ENCODE assay signal across 36 cellular contexts in genomic region chr6:89199571-89199970, GRCh38. TPM values are rescaled to one million over a fixed set of nuclear protein-coding genes. Genes with fewer than 3 reads are reported as not detected.
"Had no signal": no experiment of that assay in that cellular context is flagged by ENCODE, and none has a peak within 500 bp of the region (broad histone marks: within the 10 kb centered on the region; RNA-seq: fewer than 3 reads in every experiment).

No MANE protein-coding gene starts in this region.

- H3K4me3 ChIP-seq: ascending aorta had no signal

- ATAC-seq: activated CD4-positive, alpha-beta T cell treated with anti-CD3 and anti-CD28 coated beads for 36 hours; activated CD4-positive, CD25-positive, alpha-beta regulatory T cell treated with anti-CD3 and anti-CD28 coated beads, Interleukin-2, amount 50 U/mL, for 24 hours; activated CD8-positive, alpha-beta memory T cell treated with anti-CD3 and anti-CD28 coated beads, Interleukin-2, amount 10 ng/mL, durations not matched to agents 7 days and 5 days; activated CD8-positive, alpha-beta T cell treated with anti-CD3 and anti-CD28 coated beads, Interleukin-2, amount 10 ng/mL, durations not matched to agents 7 days and 5 days; activated naive CD8-positive, alpha-beta T cell treated with anti-CD3 and anti-CD28 coated beads, Interleukin-2, amount 50 U/mL, for 24 hours; T-cell; T-helper 17 cell had no signal

- H3K36me3 Mint-ChIP-seq: activated naive CD8-positive, alpha-beta T cell treated with anti-CD3 and anti-CD28 coated beads, Interleukin-2, amount 10 ng/mL, durations not matched to agents 7 days and 5 days; T-cell had no signal

- H3K4me1 Mint-ChIP-seq: activated B cell treated with CpG ODN at 0.5 μM for 24 hours; activated CD4-positive, alpha-beta memory T cell treated with anti-CD3 and anti-CD28 coated beads, Interleukin-2, amount 10 ng/mL, durations not matched to agents 7 days and 5 days; activated CD4-positive, alpha-beta T cell treated with anti-CD3 and anti-CD28 coated beads for 36 hours; activated CD4-positive, alpha-beta T cell treated with anti-CD3 and anti-CD28 coated beads, Interleukin-2, amount 10 ng/mL, durations not matched to agents 7 days and 5 days; activated CD8-positive, alpha-beta memory T cell treated with anti-CD3 and anti-CD28 coated beads, Interleukin-2, amount 10 ng/mL, durations not matched to agents 7 days and 5 days; activated naive CD4-positive, alpha-beta T cell treated with anti-CD3 and anti-CD28 coated beads, Interleukin-2, amount 10 ng/mL, durations not matched to agents 7 days and 5 days; activated naive CD4-positive, alpha-beta T cell treated with anti-CD3 and anti-CD28 coated beads, Interleukin-2, amount 50 U/mL, for 24 hours; activated naive CD8-positive, alpha-beta T cell treated with anti-CD3 and anti-CD28 coated beads, Interleukin-2, amount 10 ng/mL, durations not matched to agents 7 days and 5 days; activated naive CD8-positive, alpha-beta T cell treated with anti-CD3 and anti-CD28 coated beads, Interleukin-2, amount 50 U/mL, for 24 hours; brain; T-cell; T-helper 17 cell had no signal

- H3K4me1 ChIP-seq: ascending aorta had no signal

- H3K27ac Mint-ChIP-seq: activated B cell treated with CpG ODN at 0.5 μM for 24 hours; activated CD4-positive, alpha-beta memory T cell treated with anti-CD3 and anti-CD28 coated beads, Interleukin-2, amount 10 ng/mL, durations not matched to agents 7 days and 5 days; activated CD4-positive, alpha-beta T cell treated with anti-CD3 and anti-CD28 coated beads for 36 hours; activated CD4-positive, alpha-beta T cell treated with anti-CD3 and anti-CD28 coated beads, Interleukin-2, amount 10 ng/mL, durations not matched to agents 7 days and 5 days; activated CD8-positive, alpha-beta memory T cell treated with anti-CD3 and anti-CD28 coated beads, Interleukin-2, amount 10 ng/mL, durations not matched to agents 7 days and 5 days; activated CD8-positive, alpha-beta T cell treated with anti-CD3 and anti-CD28 coated beads, Interleukin-2, amount 10 ng/mL, durations not matched to agents 7 days and 5 days; activated naive CD4-positive, alpha-beta T cell treated with anti-CD3 and anti-CD28 coated beads, Interleukin-2, amount 10 ng/mL, durations not matched to agents 7 days and 5 days; activated naive CD4-positive, alpha-beta T cell treated with anti-CD3 and anti-CD28 coated beads, Interleukin-2, amount 50 U/mL, for 24 hours; activated naive CD8-positive, alpha-beta T cell; activated naive CD8-positive, alpha-beta T cell treated with anti-CD3 and anti-CD28 coated beads, Interleukin-2, amount 10 ng/mL, durations not matched to agents 7 days and 5 days; activated naive CD8-positive, alpha-beta T cell treated with anti-CD3 and anti-CD28 coated beads, Interleukin-2, amount 50 U/mL, for 24 hours; activated T-cell treated with anti-CD3 and anti-CD28 coated beads, Interleukin-2, amount 50 U/mL, for 24 hours; activated T-helper 2 cell treated with anti-CD3 and anti-CD28 coated beads, Interferon-gamma antibody, Interleukin-2, Interleukin-4, amounts not matched to agents 10 μg/mL and 5 μg/mL and 100 μg/mL, durations not matched to agents 14 hours and 24 hours and 36 hours; brain; T-cell; T-helper 17 cell had no signal

- H3K4me3 Mint-ChIP-seq: activated B cell treated with CpG ODN at 0.5 μM for 24 hours; activated CD4-positive, alpha-beta memory T cell treated with anti-CD3 and anti-CD28 coated beads, Interleukin-2, amount 10 ng/mL, durations not matched to agents 7 days and 5 days; activated CD4-positive, alpha-beta T cell treated with anti-CD3 and anti-CD28 coated beads for 36 hours; activated CD4-positive, alpha-beta T cell treated with anti-CD3 and anti-CD28 coated beads, Interleukin-2, amount 10 ng/mL, durations not matched to agents 7 days and 5 days; activated CD8-positive, alpha-beta memory T cell treated with anti-CD3 and anti-CD28 coated beads, Interleukin-2, amount 10 ng/mL, durations not matched to agents 7 days and 5 days; activated CD8-positive, alpha-beta T cell treated with anti-CD3 and anti-CD28 coated beads, Interleukin-2, amount 10 ng/mL, durations not matched to agents 7 days and 5 days; activated naive CD4-positive, alpha-beta T cell treated with anti-CD3 and anti-CD28 coated beads, Interleukin-2, amount 10 ng/mL, durations not matched to agents 7 days and 5 days; activated naive CD4-positive, alpha-beta T cell treated with anti-CD3 and anti-CD28 coated beads, Interleukin-2, amount 50 U/mL, for 24 hours; activated naive CD8-positive, alpha-beta T cell; activated naive CD8-positive, alpha-beta T cell treated with anti-CD3 and anti-CD28 coated beads, Interleukin-2, amount 10 ng/mL, durations not matched to agents 7 days and 5 days; activated naive CD8-positive, alpha-beta T cell treated with anti-CD3 and anti-CD28 coated beads, Interleukin-2, amount 50 U/mL, for 24 hours; activated T-cell treated with anti-CD3 and anti-CD28 coated beads, Interleukin-2, amount 50 U/mL, for 24 hours; brain; T-cell; T-helper 17 cell had no signal

- DNase-seq: activated B cell treated with CpG ODN at 0.5 μM for 24 hours; activated CD4-positive, alpha-beta memory T cell treated with anti-CD3 and anti-CD28 coated beads, Interleukin-2, amount 10 ng/mL, durations not matched to agents 7 days and 5 days; activated CD4-positive, alpha-beta T cell treated with anti-CD3 and anti-CD28 coated beads for 1 hour; activated CD4-positive, alpha-beta T cell treated with anti-CD3 and anti-CD28 coated beads for 36 hours; activated CD4-positive, alpha-beta T cell treated with anti-CD3 and anti-CD28 coated beads for 48 hours; activated CD4-positive, alpha-beta T cell treated with anti-CD3 and anti-CD28 coated beads, Interleukin-2, amount 10 ng/mL, durations not matched to agents 7 days and 5 days; activated CD4-positive, alpha-beta T cell treated with anti-CD3 and anti-CD28 coated beads, Interleukin-2, amount 50 U/mL, for 48 hours; activated CD8-positive, alpha-beta memory T cell treated with anti-CD3 and anti-CD28 coated beads for 24 hours; activated CD8-positive, alpha-beta memory T cell treated with anti-CD3 and anti-CD28 coated beads, Interleukin-2, amount 10 ng/mL, durations not matched to agents 7 days and 5 days; activated CD8-positive, alpha-beta memory T cell treated with anti-CD3 and anti-CD28 coated beads, Interleukin-2, amount 50 U/mL, for 48 hours; activated CD8-positive, alpha-beta T cell treated with anti-CD3 and anti-CD28 coated beads, Interleukin-2, amount 10 ng/mL, durations not matched to agents 7 days and 5 days; activated effector memory CD4-positive, alpha-beta T cell treated with Interleukin-2 at 50 U/mL for 16 hours; activated gamma-delta T cell; activated naive CD4-positive, alpha-beta T cell treated with anti-CD3 and anti-CD28 coated beads, Interleukin-2, amount 10 ng/mL, durations not matched to agents 7 days and 5 days; activated naive CD4-positive, alpha-beta T cell treated with Interleukin-2 at 50 U/mL for 16 hours; activated naive CD8-positive, alpha-beta T cell treated with anti-CD3 and anti-CD28 coated beads, Interleukin-2, amount 10 ng/mL, durations not matched to agents 7 days and 5 days; activated naive CD8-positive, alpha-beta T cell treated with anti-CD3 and anti-CD28 coated beads, Interleukin-2, amount 50 U/mL, for 24 hours; activated T-cell treated with anti-CD3 and anti-CD28 coated beads, Interleukin-2, amount 50 U/mL, for 24 hours; activated T-cell treated with anti-CD3 and anti-CD28 coated beads, Interleukin-2, amount 50 U/mL, for 48 hours; amygdala; anterior cingulate cortex; central memory CD4-positive, alpha-beta T cell; T-cell; T-helper 17 cell; T1000 had no signal

- H3K27me3 Mint-ChIP-seq: activated naive CD8-positive, alpha-beta T cell had no signal

- H3K27ac ChIP-seq: ascending aorta, VCaP had no signal

- H3K36me3 ChIP-seq: ascending aorta had no signal

- H3K27me3 ChIP-seq: ascending aorta had no signal

RNA-seq across cellular contexts. Expression of gene GABRR1, which starts 17.6 kb away (rescaled TPM):
- total RNA-seq: activated B cell treated with CpG ODN at 0.5 μM for 24 hours; activated CD4-positive, alpha-beta memory T cell treated with anti-CD3 and anti-CD28 coated beads, Interleukin-2, amount 10 ng/mL, durations not matched to agents 7 days and 5 days; activated CD4-positive, alpha-beta T cell treated with anti-CD3 and anti-CD28 coated beads for 36 hours; activated CD4-positive, alpha-beta T cell treated with anti-CD3 and anti-CD28 coated beads, Interleukin-2, amount 10 ng/mL, durations not matched to agents 7 days and 5 days; activated CD8-positive, alpha-beta memory T cell treated with anti-CD3 and anti-CD28 coated beads, Interleukin-2, amount 10 ng/mL, durations not matched to agents 7 days and 5 days; activated CD8-positive, alpha-beta T cell treated with anti-CD3 and anti-CD28 coated beads, Interleukin-2, amount 10 ng/mL, durations not matched to agents 7 days and 5 days; activated naive CD8-positive, alpha-beta T cell treated with anti-CD3 and anti-CD28 coated beads, Interleukin-2, amount 10 ng/mL, durations not matched to agents 7 days and 5 days; activated T-helper 2 cell treated with anti-CD3 and anti-CD28 coated beads, Interferon-gamma antibody, Interleukin-2, Interleukin-4, amounts not matched to agents 10 μg/mL and 5 μg/mL and 100 μg/mL, durations not matched to agents 14 hours and 24 hours and 36 hours; ascending aorta; cardiac septum; T-cell; T-helper 1 cell treated with Interleukin-12 subunit alpha and Interleukin-12 subunit beta and Interleukin-4 antibody, amounts not matched to agents 30 ng/mL and 1 ng/mL, for 36 hours; T-helper 17 cell; T-helper 2 cell treated with Interferon-gamma antibody and Interleukin-4, amounts not matched to agents 100 ng/mL and 5 ng/mL, for 36 hours had no signal
- polyA plus RNA-seq: adipose tissue had no signal
